Comparison of ENCODE assay signal across 1 cellular context in genomic region chr2:233691443-233692433, GRCh38.
TF ChIP-seq lines count a peak whose summit lies in the region.

No MANE protein-coding gene starts in this region.

TF ChIP-seq in A549, 52 proteins besides CTCF, POLR2A, EP300 and RAD21 (continued from another document):
- TF ChIP-seq, protein P1, sequence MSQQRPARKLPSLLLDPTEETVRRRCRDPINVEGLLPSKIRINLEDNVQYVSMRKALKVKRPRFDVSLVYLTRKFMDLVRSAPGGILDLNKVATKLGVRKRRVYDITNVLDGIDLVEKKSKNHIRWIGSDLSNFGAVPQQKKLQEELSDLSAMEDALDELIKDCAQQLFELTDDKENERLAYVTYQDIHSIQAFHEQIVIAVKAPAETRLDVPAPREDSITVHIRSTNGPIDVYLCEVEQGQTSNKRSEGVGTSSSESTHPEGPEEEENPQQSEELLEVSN (IDR thresholded peaks at IDR 0.05; ENCODE audit: borderline replicate concordance, low read depth): no peak
- TF ChIP-seq TP53 (CRISPR knock-in tag; IDR thresholded peaks at IDR 0.05) (no peak), MAFK (IDR thresholded peaks at IDR 0.05; ENCODE audit: partially characterized antibody) (peak; percentile 15)
